ENCODE assay signal across 11 cellular contexts in the genomic region with DNA sequence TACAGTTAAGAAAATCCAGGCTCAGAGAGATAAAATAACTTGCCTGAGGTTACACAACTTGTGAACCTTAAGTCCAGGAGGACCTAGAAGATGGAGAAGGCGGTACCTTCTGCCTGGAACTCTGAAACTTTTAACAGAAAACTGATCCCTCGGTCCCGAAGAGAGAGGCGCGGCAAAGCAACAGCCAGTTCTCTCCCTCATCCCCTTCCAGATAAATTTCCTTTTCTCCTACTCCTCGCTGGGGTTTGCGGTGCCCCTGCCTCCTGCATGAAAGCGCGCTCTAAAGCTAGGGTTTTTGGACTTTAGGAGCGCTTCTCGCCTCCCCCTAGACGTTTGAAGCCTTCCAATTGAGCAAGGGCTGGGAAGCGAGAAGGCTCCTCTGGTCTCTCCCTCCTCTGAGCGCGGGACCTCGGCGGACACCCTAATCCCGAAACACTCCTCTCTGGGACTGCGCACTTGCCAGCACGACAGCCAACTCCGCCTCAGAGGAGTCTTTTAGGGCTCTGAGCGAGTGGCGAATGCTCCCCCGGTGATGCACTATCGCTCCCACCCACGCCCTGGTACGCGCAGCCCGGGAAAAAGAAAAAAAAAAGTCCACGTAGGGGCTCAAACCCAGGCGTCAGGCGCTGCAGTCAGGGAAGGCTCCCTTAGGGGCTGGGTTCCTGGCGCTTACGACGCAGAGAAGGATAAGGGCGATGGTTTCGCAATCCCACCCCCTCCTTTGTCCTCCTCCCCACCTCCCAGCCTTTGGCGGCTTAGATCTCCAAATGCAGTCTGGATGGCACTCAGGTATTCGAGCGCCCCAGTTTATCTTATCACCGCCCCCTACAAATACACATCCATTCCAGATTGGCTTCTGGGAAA. TPM values are rescaled to one million over a fixed set of nuclear protein-coding genes. Genes with fewer than 3 reads are reported as not detected.
A peak's percentile ranks its signal among the peaks of the same experiment; 100 is the strongest.
DNase-seq lines count a peak whose midpoint lies in the region; ATAC-seq, FAIRE-seq and TF ChIP-seq lines count a peak whose summit lies in the region.
"Had no signal": no experiment of that assay in that cellular context is flagged by ENCODE, and none has a peak within 500 bp of the region (broad histone marks: within the 10 kb centered on the region; RNA-seq: fewer than 3 reads in every experiment).

No MANE protein-coding gene starts in this region.

- H3K27me3 ChIP-seq in Panc1 (ENCODE audit: control insufficient read depth, insufficient read depth, low read length) (no peaks in the 10 kb centered on the region), neural cell (ENCODE audit: insufficient read depth, low read depth, low read length) (peaks cover 89% of the 10 kb centered on the region)

- H3F3A ChIP-seq in neural cell (ENCODE audit: insufficient read depth, low read length, poor library complexity, severe bottlenecking), result no peaks in the 10 kb centered on the region

- H3K4me2 ChIP-seq in neural cell (ENCODE audit: low read length), result no peak overlapping the region

- H3K27ac ChIP-seq in Panc1 (ENCODE audit: low read length) (no peak overlapping the region), coronary artery (no peak overlapping the region), neural cell (ENCODE audit: low read length) (no peak overlapping the region), kidney (ENCODE audit: low read depth in 2 of 2, low read length in 2 of 2) (no peak overlapping the region)
- H3K27ac ChIP-seq: spleen had no signal

- no peaks in the 10 kb centered on the region; the same call in 1 of the 2 replicates for H3K4me1 ChIP-seq in Panc1 (ENCODE audit: control insufficient read depth, insufficient read depth, low read length)
- peaks cover 0 to 5% of the 10 kb centered on the region in 2 donors for H3K4me1 ChIP-seq in kidney (ENCODE audit: control insufficient read depth in 1 of 2, insufficient read depth in 1 of 2, low read depth in 1 of 2, low read length in 2 of 2)

- peak overlapping the region; percentile 31 to 50 for H3K4me3 ChIP-seq in Panc1 (ENCODE audit: low read depth in 2 of 2, low read length in 2 of 2)
- peak overlapping the region; percentile 51 for H3K4me3 ChIP-seq in coronary artery
- H3K4me3 ChIP-seq in neural cell (ENCODE audit: low read length), result peak overlapping the region; percentile 48
- no peak overlapping the region for H3K4me3 ChIP-seq in kidney (ENCODE audit: low read length in 2 of 2)

- H4K20me1 ChIP-seq in neural cell (ENCODE audit: insufficient read depth), result no peaks in the 10 kb centered on the region

- H3K36me3 ChIP-seq in Panc1 (ENCODE audit: control insufficient read depth, insufficient read depth, low read length), result no peaks in the 10 kb centered on the region
- H3K36me3 ChIP-seq in neural cell (ENCODE audit: insufficient read depth, low read length), result no peaks in the 10 kb centered on the region
- no peaks in the 10 kb centered on the region for H3K36me3 ChIP-seq in kidney (ENCODE audit: control insufficient read depth in 1 of 2, insufficient read depth in 2 of 2, low read length in 2 of 2)
- H3K36me3 ChIP-seq: spleen had no signal

- H3K9me3 ChIP-seq in Panc1 (ENCODE audit: control insufficient read depth, insufficient read depth, low read depth, low read length) (no peaks in the 10 kb centered on the region), neural cell (ENCODE audit: low read length) (no peaks in the 10 kb centered on the region), kidney (ENCODE audit: control insufficient read depth in 1 of 2, low read length in 2 of 2) (no peaks in the 10 kb centered on the region)
- H3K9me3 ChIP-seq: spleen had no signal

- DNase-seq in Daoy (ENCODE audit: low read depth) (peak; percentile 9), Panc1 (ENCODE audit: low read depth, low spot score) (no peak), coronary artery (ENCODE audit: low spot score) (no peak), NOMO-1 treated with DMSO at 0.1 percent for 48 hours (lab: John Stamatoyannopoulos, UW; ENCODE audit: unreplicated experiment) (no peak), NCI-H1930 (lab: John Stamatoyannopoulos, UW) (no peak), kidney (no peak), HK-2 (ENCODE audit: unreplicated experiment) (no peak)
- DNase-seq: hippocampal formation, spleen had no signal

- no peak overlapping the region for H2AFZ ChIP-seq in neural cell (ENCODE audit: low read depth, low read length)

- TF ChIP-seq CTCF in Panc1 (IDR thresholded peaks at IDR 0.05) (no peak), coronary artery (IDR thresholded peaks at IDR 0.05) (no peak), neural cell (IDR thresholded peaks at IDR 0.05; ENCODE audit: poor library complexity, severe bottlenecking) (no peak), kidney (IDR thresholded peaks at IDR 0.05; ENCODE audit: borderline replicate concordance, extremely low read depth, insufficient read depth) (no peak)

- ATAC-seq in Panc1, result peak; percentile 83

- no peak for TF ChIP-seq RAD21 in neural cell (conservative IDR thresholded peaks at IDR 0.05)

- no peaks in the 10 kb centered on the region for H3K9me2 ChIP-seq in neural cell (ENCODE audit: insufficient read depth, low read length)

- no peaks in the 10 kb centered on the region for H3K79me2 ChIP-seq in neural cell (replicated peaks; ENCODE audit: insufficient read depth, low read length)

- FAIRE-seq in kidney (lab: Jason Lieb, UNC), result no peak

- in situ Hi-C loops in Panc1 (cut with HindIII; ENCODE audit: low pct_unique_long_range_greater_than_20kb, low sequenced_read_pairs), result no loop called here

- CTCF ChIA-PET in Panc1 (lab: Charles Lee), result no interaction called here

- TF ChIP-seq EP300 in neural cell (conservative IDR thresholded peaks at IDR 0.05; ENCODE audit: poor library complexity, severe bottlenecking), result no peak

- POLR2A ChIA-PET in Panc1 (lab: Charles Lee), result no interaction called here

- intact Hi-C loops in Panc1 (cut with micrococcal nuclease; ENCODE audit: unreplicated experiment) (no loop called here), kidney (cut with DNase I) (no loop called here)

- H3K9ac ChIP-seq in neural cell (ENCODE audit: low read length) (no peak overlapping the region), kidney (ENCODE audit: low read length in 2 of 2) (no peak overlapping the region)

- no TSS peak for BruUV-seq in Panc1 (replicated peaks; lab: Mats Ljungman, UMichigan)

TF ChIP-seq in neural cell, 6 proteins besides CTCF, POLR2A, EP300 and RAD21:
- TF ChIP-seq SMC3 (conservative IDR thresholded peaks at IDR 0.05; ENCODE audit: poor library complexity) (no peak), REST (IDR thresholded peaks at IDR 0.05; ENCODE audit: borderline replicate concordance) (no peak), POLR2AphosphoS5 (IDR thresholded peaks at IDR 0.05) (no peak), TAF1 (IDR thresholded peaks at IDR 0.05; ENCODE audit: low read depth) (no peak), MXI1 (conservative IDR thresholded peaks at IDR 0.05; ENCODE audit: poor library complexity, severe bottlenecking) (no peak), EZH2 (IDR thresholded peaks at IDR 0.05; ENCODE audit: borderline replicate concordance, insufficient read depth, low read length, poor library complexity, severe bottlenecking) (peak; percentile 69)

RNA-seq across cellular contexts. Expression of gene EOMES, which starts 7.9 kb away (rescaled TPM):
- 0.06 and 0.68 TPM in 2 replicates for total RNA-seq in Daoy (2014; rRNA removed; shearing (Covaris generic))
- total RNA-seq in Panc1 (2021; ENCODE audit: unreplicated experiment) (2.5 TPM), kidney (1.3 TPM)
- polyA plus RNA-seq in Panc1 (2012; ENCODE audit: insufficient read length), result 1.6 TPM
- polyA plus RNA-seq in neural cell (0.24 TPM in 1 of 2 replicates, not detected in the other), kidney (ENCODE audit: insufficient read depth, low read depth, low replicate concordance) (0.22 TPM)
- 0.24 TPM in 1 of 2 replicates, not detected in the other for polyA minus RNA-seq in neural cell
- total RNA-seq: RPMI7951 had no signal

Comparison
In these comparisons a context has a peak if more than half of its experiments do, and no peak if none do; other contexts are left out.
1. H3K4me3 ChIP-seq: peak in Panc1 (2 of 2), coronary artery (single experiment) and neural cell (single experiment); none in kidney (0 of 2).